ENCODE assay signal across 8 cellular contexts in genomic region chr3:183446838-183447205, GRCh38. TPM values are rescaled to one million over a fixed set of nuclear protein-coding genes. Genes with fewer than 3 reads are reported as not detected.
DNase-seq lines count a peak whose midpoint lies in the region; ATAC-seq, FAIRE-seq and TF ChIP-seq lines count a peak whose summit lies in the region.

No MANE protein-coding gene starts in this region.

- H3K36me3 ChIP-seq in HUES64 (ENCODE audit: insufficient read depth, low read length) (peaks cover 2% of the 10 kb centered on the region), mucosa of stomach (ENCODE audit: control insufficient read depth, insufficient read depth, low read length) (no peaks in the 10 kb centered on the region)

- peak overlapping the region; percentile 74; the same call in 1 of the 2 replicates for H3K27ac ChIP-seq in HUES64 (ENCODE audit: low read depth, low read length)
- no peak overlapping the region for H3K27ac ChIP-seq in foreskin keratinocyte

- WGBS in HUES64 = 100% methylated on average over 1 of the region's 2 CpGs

- no peak for DNase-seq in cardiac fibroblast (ENCODE audit: low read depth in 2 of 2)
- DNase-seq in posterior cingulate gyrus = no peak
- no peak for DNase-seq in NCI-H69 (lab: John Stamatoyannopoulos, UW)
- DNase-seq in foreskin keratinocyte = no peak

- H3K4me1 ChIP-seq in HUES64 (ENCODE audit: insufficient read depth, low read length) (peaks cover 16% of the 10 kb centered on the region), mucosa of stomach (ENCODE audit: control insufficient read depth, insufficient read depth, low read length) (no peaks in the 10 kb centered on the region), foreskin keratinocyte (peaks cover 8% of the 10 kb centered on the region)

- peak; percentile 44 for FAIRE-seq in A204.1 (lab: Jason Lieb, UNC)

- ATAC-seq in foreskin keratinocyte = no peak
- ATAC-seq in GM18868 (IDR thresholded peaks at IDR 0.05; ENCODE audit: unreplicated experiment) = no peak

- no peaks in the 10 kb centered on the region for H3K27me3 ChIP-seq in HUES64 (ENCODE audit: insufficient read depth, low read length)
- H3K27me3 ChIP-seq in mucosa of stomach (ENCODE audit: control insufficient read depth, insufficient read depth, low read length) = no peaks in the 10 kb centered on the region
- H3K27me3 ChIP-seq in foreskin keratinocyte = no peaks in the 10 kb centered on the region

- peaks cover 26% of the 10 kb centered on the region for H3K9me3 ChIP-seq in HUES64 (ENCODE audit: insufficient read depth, low read depth, low read length)
- no peaks in the 10 kb centered on the region for H3K9me3 ChIP-seq in mucosa of stomach (ENCODE audit: control insufficient read depth, low read length)

- TF ChIP-seq CTCF in cardiac fibroblast (IDR thresholded peaks at IDR 0.05; ENCODE audit: low read depth, low read length) (no peak), foreskin keratinocyte (conservative IDR thresholded peaks at IDR 0.05) (no peak)

- H3K9ac ChIP-seq in HUES64 (ENCODE audit: low read depth, low read length) (peak overlapping the region; percentile 85), mucosa of stomach (ENCODE audit: low read length) (peak overlapping the region; percentile 77)

- H3K4me3 ChIP-seq in HUES64 (ENCODE audit: low read length) = peak overlapping the region; percentile 91
- peak overlapping the region; percentile 74 to 94 for H3K4me3 ChIP-seq in cardiac fibroblast (replicated peaks in 1 of 2; ENCODE audit: low read depth in 2 of 2, low read length in 2 of 2)
- peak overlapping the region; percentile 79 for H3K4me3 ChIP-seq in mucosa of stomach (ENCODE audit: low read length)

- intact Hi-C loops in posterior cingulate gyrus (cut with DNase I) = no loop called here

RNA-seq across cellular contexts. Expression of gene MCF2L2, which starts 18.4 kb away (rescaled TPM):
- 3.6 TPM for polyA plus RNA-seq in HUES64 (2013, experiment 1 of 2)
- polyA plus RNA-seq in HUES64 (2013, experiment 2 of 2) = 4.6 TPM
- total RNA-seq in foreskin keratinocyte = 0.14 and 0.25 TPM in 2 replicates
- 0.08 and 0.19 TPM in 2 replicates for polyA plus RNA-seq in foreskin keratinocyte
